Comparison of ENCODE assay signal across 10 cellular contexts in the genomic region with DNA sequence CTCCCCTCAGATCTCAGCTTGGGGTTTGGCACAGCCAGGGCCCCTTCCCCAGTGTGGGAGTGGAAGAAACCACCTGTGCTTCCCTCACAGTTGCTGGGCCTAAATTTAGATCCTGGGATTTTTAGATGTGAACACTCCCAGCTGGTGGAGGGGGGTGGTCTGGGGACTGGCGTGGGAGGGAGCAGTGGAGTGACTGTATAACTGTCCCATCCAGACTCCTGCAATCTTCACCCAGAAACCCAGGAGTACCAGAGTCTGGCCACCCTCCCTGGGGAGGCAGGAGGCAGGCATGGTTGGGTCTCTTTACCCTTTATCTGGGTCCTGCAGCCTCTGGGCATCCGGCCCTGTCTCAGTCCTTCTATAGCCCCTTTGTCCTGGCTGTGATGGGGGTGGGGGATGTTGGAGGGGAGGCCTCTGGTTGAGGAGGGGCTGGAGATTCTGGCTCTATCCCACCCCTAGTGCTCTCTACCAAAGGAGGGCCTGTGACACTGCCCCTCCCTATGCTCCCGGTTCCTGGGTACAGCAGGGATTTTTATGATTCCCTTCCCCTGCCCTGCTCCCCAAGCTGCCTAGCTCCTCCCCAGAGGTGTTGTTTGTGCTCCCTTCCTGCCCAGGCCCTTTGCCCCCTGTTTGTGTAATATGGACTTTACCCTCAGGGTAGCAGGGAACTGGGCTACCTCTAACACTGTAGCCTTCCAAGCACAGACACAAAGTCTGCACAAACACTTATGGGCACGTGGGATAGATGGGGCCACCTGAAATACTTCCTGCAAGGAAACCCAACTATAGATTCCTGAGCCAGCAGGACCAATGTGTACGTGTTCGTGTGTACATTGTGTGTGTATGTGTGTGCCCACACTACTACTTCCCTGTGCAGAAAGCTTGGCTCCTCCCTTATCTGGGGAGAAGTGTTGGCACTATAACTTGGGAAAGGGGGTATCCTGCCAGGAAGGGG. TPM values are rescaled to one million over a fixed set of nuclear protein-coding genes. Genes with fewer than 3 reads are reported as not detected.
DNase-seq lines count a peak whose midpoint lies in the region; ATAC-seq, FAIRE-seq and TF ChIP-seq lines count a peak whose summit lies in the region.
"Had no signal": no experiment of that assay in that cellular context is flagged by ENCODE, and none has a peak within 500 bp of the region (broad histone marks: within the 10 kb centered on the region; RNA-seq: fewer than 3 reads in every experiment).

No MANE protein-coding gene starts in this region.

- no peak for TF ChIP-seq CTCF in K562 (IDR thresholded peaks at IDR 0.05 in 2 of 3, conservative IDR thresholded peaks at IDR 0.05 in 1 of 3; ENCODE audit: insufficient read depth in 2 of 3, low read depth in 1 of 3, low read length in 3 of 3)

- no peak for FAIRE-seq in K562 (lab: Jason Lieb, UNC)

- in situ Hi-C loops in K562 (cut with MboI), result no loop called here

- H3K36me3 ChIP-seq in K562 (ENCODE audit: control insufficient read depth, insufficient read depth, low read length), result no peaks in the 10 kb centered on the region
- H3K36me3 ChIP-seq: brain microvascular endothelial cell had no signal

- intact Hi-C loops in K562 (cut with micrococcal nuclease), result loop anchor here (2.0 kb wide), 1 partner anchor 23 kb away; a partner anchor contains a TSS
- intact Hi-C loops in left colon (cut with DNase I, micrococcal nuclease), result no loop called here

- no peaks in the 10 kb centered on the region for H4K20me1 ChIP-seq in K562 (replicated peaks; ENCODE audit: control insufficient read depth, insufficient read depth, low read length)

- peak overlapping the region in 1 of 2 experiments; percentile 90; a peak in 1 of 4 replicates for H3K9ac ChIP-seq in K562 (ENCODE audit: insufficient read depth in 1 of 2, low read depth in 2 of 2, low read length in 2 of 2)

- H3K4me1 ChIP-seq in K562 (replicated peaks in 1 of 2; ENCODE audit: control insufficient read depth in 2 of 2, insufficient read depth in 2 of 2, low read length in 2 of 2), result peaks cover 38 to 45% of the 10 kb centered on the region in 2 experiments

- H3K4me2 ChIP-seq in K562 (ENCODE audit: insufficient read depth, low read length), result peak overlapping the region; percentile 15; the same call in 1 of the 2 replicates

- no peak for TF ChIP-seq EP300 in K562 (IDR thresholded peaks at IDR 0.05; ENCODE audit: low read length)

- H3K79me2 ChIP-seq in K562 (ENCODE audit: control insufficient read depth, insufficient read depth, low read length), result no peaks in the 10 kb centered on the region

- H3K4me3 ChIP-seq in K562, result no peak overlapping the region

- CTCF ChIA-PET in K562 (lab: Yijun Ruan, JAX; ENCODE audit: low intra/inter-chr PET ratio), result no interaction called here

- no peaks in the 10 kb centered on the region for H3K9me3 ChIP-seq in K562 (replicated peaks; ENCODE audit: control insufficient read depth, insufficient read depth, low read depth, low read length)

- no peaks in the 10 kb centered on the region for H3K9me1 ChIP-seq in K562 (ENCODE audit: control insufficient read depth, insufficient read depth, low read length)

- no peak for TF ChIP-seq RAD21 in K562 (CRISPR knock-in tag; conservative IDR thresholded peaks at IDR 0.05 in 1 of 2, IDR thresholded peaks at IDR 0.05 in 1 of 2)

- 48% methylated on average over 6 of the region's 6 CpGs for WGBS in K562 (ENCODE audit: insufficient coverage, low coverage, missing lambda C conversion rate)

- no peaks in the 10 kb centered on the region; a peak in 1 of 5 replicates for H3K27me3 ChIP-seq in K562 (ENCODE audit: control insufficient read depth in 2 of 2, insufficient read depth in 2 of 2, low read length in 2 of 2)

- POLR2A ChIA-PET in K562 (lab: Yijun Ruan, JAX), result interaction anchor here (0.6 to 1.8 kb wide), 5 partner anchors 23 to 1215 kb away, joined by 3 to 10 read pairs (median 4); a partner anchor contains a TSS

- no peak for ATAC-seq in K562
- peak; percentile 62 for ATAC-seq in left colon
- ATAC-seq in stimulated activated naive CD8-positive, alpha-beta T cell treated with anti-CD3 and anti-CD28 coated beads, Interleukin-15, Interleukin-2, amounts not matched to agents 100 U/mL and 50 U/mL, for 24 hours, result no peak

- TF ChIP-seq POLR2A in K562 (conservative IDR thresholded peaks at IDR 0.05), result no peak

- BruUV-seq in K562 (replicated peaks; lab: Mats Ljungman, UMichigan), result no TSS peak

- peak; percentile 29 for DNase-seq in ELF-1 (ENCODE audit: low read depth, low spot score)
- peak in 1 of 4 experiments; percentile 2 for DNase-seq in K562 (ENCODE audit: extremely low read depth in 1 of 4, low spot score in 3 of 4)
- peak; percentile 74 to 90 for DNase-seq in left colon
- DNase-seq in renal cortical epithelial cell (ENCODE audit: low read depth), result peak; percentile 46
- DNase-seq in NCI-H2081 (lab: John Stamatoyannopoulos, UW), result no peak
- DNase-seq in stimulated activated naive CD8-positive, alpha-beta T cell treated with anti-CD3 and anti-CD28 coated beads, Interleukin-15, Interleukin-2, amounts not matched to agents 100 U/mL and 50 U/mL, for 24 hours, result no peak
- DNase-seq in glomerular visceral epithelial cell (ENCODE audit: extremely low spot score), result no peak
- no peak for DNase-seq in GM03348 (ENCODE audit: low spot score)
- DNase-seq: brain microvascular endothelial cell, NCI-H2107 had no signal

- H2AFZ ChIP-seq in K562 (ENCODE audit: low read depth, low read length), result peak overlapping the region; percentile 28; the same call in 1 of the 2 replicates

- H3K27ac ChIP-seq in K562 (ENCODE audit: extremely low read depth, low read depth, low read length), result 0 out of 3 replicates have a peak overlapping the region, but pooled peaks have one; percentile 19
- H3K27ac ChIP-seq: brain microvascular endothelial cell had no signal

RNA-seq across cellular contexts. Expression of a gene that starts 1.7 kb away (rescaled TPM):
- total RNA-seq in K562 (2011; cell fraction: chromatin; rRNA removed; ENCODE audit: low replicate concordance), result 26.3 and 40.1 TPM in 2 replicates
- 15.7 and 18.8 TPM in 2 replicates for total RNA-seq in K562 (2011; cell fraction: nucleolus; rRNA removed)
- total RNA-seq in K562 (2011; cell fraction: nucleoplasm; rRNA removed), result 18.2 and 30.1 TPM in 2 replicates
- total RNA-seq in K562 (2014; rRNA removed) (3.6 and 4.2 TPM in 2 replicates), K562 (2014; rRNA removed; fragmentation: Illumina TruSeq; extraction: Trizol) (2.6 and 3.1 TPM in 2 replicates), K562 (2015; rRNA removed; fragmentation: Illumina TruSeq; extraction: Trizol) (2.0 and 2.6 TPM in 2 replicates), K562 (2021) (5.1 and 5.5 TPM in 2 replicates), left colon (100 to 1,000 TPM; 188 to 261 TPM), renal cortical epithelial cell (5.1 and 19.4 TPM in 2 replicates)
- polyA plus RNA-seq in K562 (2011; rRNA removed) (5.3 and 12.2 TPM in 2 replicates), K562 (2014; fragmentation: Illumina TruSeq; extraction: Trizol) (4.0 and 5.4 TPM in 2 replicates), K562 (2014; fragmentation: Nextera tagmentation; extraction: Ambion mirVana) (1 to 10 TPM; 1.5 to 1.8 TPM), K562 (2014; rRNA removed) (3.8 and 7.4 TPM in 2 replicates)
- polyA plus RNA-seq in K562 (2011; cell fraction: cytosol; rRNA removed), result 2.8 and 9.7 TPM in 2 replicates
- 5.9 and 15.1 TPM in 2 replicates for polyA plus RNA-seq in K562 (2011; cell fraction: nucleus; rRNA removed)
- polyA plus RNA-seq in K562 (2012), result 2.7 and 9.2 TPM in 2 replicates
- polyA minus RNA-seq in K562 (2011; rRNA and poly(A)+ RNA removed), result 9.6 and 21.6 TPM in 2 replicates
- polyA minus RNA-seq in K562 (2011; cell fraction: cytosol; rRNA and poly(A)+ RNA removed), result 5.8 and 11.6 TPM in 2 replicates
- polyA minus RNA-seq in K562 (2011; cell fraction: nucleus; rRNA and poly(A)+ RNA removed), result 6.5 and 19.8 TPM in 2 replicates

RNA-seq across cellular contexts. Expression of a gene that starts 22.7 kb away (rescaled TPM):
- total RNA-seq in K562 (2011; cell fraction: chromatin; rRNA removed; ENCODE audit: low replicate concordance), result 443 and 498 TPM in 2 replicates
- 275 and 278 TPM in 2 replicates for total RNA-seq in K562 (2011; cell fraction: nucleolus; rRNA removed)
- 263 and 304 TPM in 2 replicates for total RNA-seq in K562 (2011; cell fraction: nucleoplasm; rRNA removed)
- total RNA-seq in K562 (2014; rRNA removed) (740 and 811 TPM in 2 replicates), K562 (2014; rRNA removed; fragmentation: Illumina TruSeq; extraction: Trizol) (547 and 561 TPM in 2 replicates), K562 (2015; rRNA removed; fragmentation: Illumina TruSeq; extraction: Trizol) (712 TPM in 2 replicates), K562 (2021) (463 and 470 TPM in 2 replicates), left colon (10 to 100 TPM; 59.6 to 80.9 TPM), renal cortical epithelial cell (148 and 159 TPM in 2 replicates)
- polyA plus RNA-seq in K562 (2011; rRNA removed) (650 and 925 TPM in 2 replicates), K562 (2014; fragmentation: Illumina TruSeq; extraction: Trizol) (777 and 884 TPM in 2 replicates), K562 (2014; fragmentation: Nextera tagmentation; extraction: Ambion mirVana) (100 to 1,000 TPM; 230 to 303 TPM), K562 (2014; rRNA removed) (637 and 638 TPM in 2 replicates)
- 274 and 376 TPM in 2 replicates for polyA plus RNA-seq in K562 (2011; cell fraction: cytosol; rRNA removed)
- 287 and 371 TPM in 2 replicates for polyA plus RNA-seq in K562 (2011; cell fraction: nucleus; rRNA removed)
- polyA plus RNA-seq in K562 (2012), result 289 and 533 TPM in 2 replicates
- polyA minus RNA-seq in K562 (2011; rRNA and poly(A)+ RNA removed), result 622 and 730 TPM in 2 replicates
- polyA minus RNA-seq in K562 (2011; cell fraction: cytosol; rRNA and poly(A)+ RNA removed), result 223 and 281 TPM in 2 replicates
- 90.7 and 174 TPM in 2 replicates for polyA minus RNA-seq in K562 (2011; cell fraction: nucleus; rRNA and poly(A)+ RNA removed)

RNA-seq across cellular contexts. Expression of a gene that starts 34.8 kb away (rescaled TPM):
- 471 and 502 TPM in 2 replicates for total RNA-seq in K562 (2011; cell fraction: chromatin; rRNA removed; ENCODE audit: low replicate concordance)
- 714 and 769 TPM in 2 replicates for total RNA-seq in K562 (2011; cell fraction: nucleolus; rRNA removed)
- total RNA-seq in K562 (2011; cell fraction: nucleoplasm; rRNA removed), result 1,389 and 2,616 TPM in 2 replicates
- total RNA-seq in K562 (2014; rRNA removed) (4,680 and 5,042 TPM in 2 replicates), K562 (2014; rRNA removed; fragmentation: Illumina TruSeq; extraction: Trizol) (4,828 and 4,834 TPM in 2 replicates), K562 (2015; rRNA removed; fragmentation: Illumina TruSeq; extraction: Trizol) (4,355 and 4,529 TPM in 2 replicates), K562 (2021) (3,403 and 3,805 TPM in 2 replicates), left colon (1,000 to 10,000 TPM; 2,955 to 2,956 TPM), renal cortical epithelial cell (1,963 and 2,452 TPM in 2 replicates)
- polyA plus RNA-seq in K562 (2011; rRNA removed) (9,327 and 10,494 TPM in 2 replicates), K562 (2014; fragmentation: Illumina TruSeq; extraction: Trizol) (5,551 and 5,604 TPM in 2 replicates), K562 (2014; fragmentation: Nextera tagmentation; extraction: Ambion mirVana) (over 10,000 TPM; 10,697 to 11,276 TPM), K562 (2014; rRNA removed) (6,115 and 7,868 TPM in 2 replicates)
- polyA plus RNA-seq in K562 (2011; cell fraction: cytosol; rRNA removed), result 7,179 and 13,806 TPM in 2 replicates
- 2,948 and 5,202 TPM in 2 replicates for polyA plus RNA-seq in K562 (2011; cell fraction: nucleus; rRNA removed)
- polyA plus RNA-seq in K562 (2012), result 7,782 and 11,481 TPM in 2 replicates
- polyA minus RNA-seq in K562 (2011; rRNA and poly(A)+ RNA removed), result 1,996 and 2,558 TPM in 2 replicates
- polyA minus RNA-seq in K562 (2011; cell fraction: cytosol; rRNA and poly(A)+ RNA removed), result 912 and 1,093 TPM in 2 replicates
- polyA minus RNA-seq in K562 (2011; cell fraction: nucleus; rRNA and poly(A)+ RNA removed), result 197 and 533 TPM in 2 replicates

RNA-seq across cellular contexts. Expression of a gene that starts 36.4 kb away (rescaled TPM):
- total RNA-seq in K562 (2011; cell fraction: chromatin; rRNA removed; ENCODE audit: low replicate concordance), result 9.2 and 15.6 TPM in 2 replicates
- 12.5 and 14.0 TPM in 2 replicates for total RNA-seq in K562 (2011; cell fraction: nucleolus; rRNA removed)
- total RNA-seq in K562 (2011; cell fraction: nucleoplasm; rRNA removed), result 16.0 and 23.7 TPM in 2 replicates
- total RNA-seq in K562 (2014; rRNA removed) (2.2 and 2.3 TPM in 2 replicates), K562 (2014; rRNA removed; fragmentation: Illumina TruSeq; extraction: Trizol) (2.4 and 2.7 TPM in 2 replicates), K562 (2015; rRNA removed; fragmentation: Illumina TruSeq; extraction: Trizol) (3.0 and 3.8 TPM in 2 replicates), K562 (2021) (3.3 and 4.1 TPM in 2 replicates), left colon (1 to 10 TPM; 3.5 to 4.1 TPM), renal cortical epithelial cell (3.6 and 3.7 TPM in 2 replicates)
- polyA plus RNA-seq in K562 (2011; rRNA removed) (1.0 and 1.1 TPM in 2 replicates), K562 (2014; fragmentation: Illumina TruSeq; extraction: Trizol) (1.6 and 1.9 TPM in 2 replicates), K562 (2014; fragmentation: Nextera tagmentation; extraction: Ambion mirVana) (under 1 TPM; 0.31 to 0.46 TPM), K562 (2014; rRNA removed) (1.4 and 1.7 TPM in 2 replicates)
- polyA plus RNA-seq in K562 (2011; cell fraction: cytosol; rRNA removed), result 1.1 and 1.5 TPM in 2 replicates
- 3.3 and 4.3 TPM in 2 replicates for polyA plus RNA-seq in K562 (2011; cell fraction: nucleus; rRNA removed)
- polyA plus RNA-seq in K562 (2012), result 1.9 and 2.8 TPM in 2 replicates
- polyA minus RNA-seq in K562 (2011; rRNA and poly(A)+ RNA removed), result 5.3 and 6.2 TPM in 2 replicates
- 0.95 and 1.5 TPM in 2 replicates for polyA minus RNA-seq in K562 (2011; cell fraction: cytosol; rRNA and poly(A)+ RNA removed)
- polyA minus RNA-seq in K562 (2011; cell fraction: nucleus; rRNA and poly(A)+ RNA removed), result 9.2 and 17.8 TPM in 2 replicates

RNA-seq across cellular contexts. Expression of a gene that starts 40.0 kb away (rescaled TPM):
- total RNA-seq in K562 (2011; cell fraction: chromatin; rRNA removed; ENCODE audit: low replicate concordance), result 81.1 and 108 TPM in 2 replicates
- total RNA-seq in K562 (2011; cell fraction: nucleolus; rRNA removed), result 111 and 126 TPM in 2 replicates
- 132 and 142 TPM in 2 replicates for total RNA-seq in K562 (2011; cell fraction: nucleoplasm; rRNA removed)
- total RNA-seq in K562 (2014; rRNA removed) (352 and 493 TPM in 2 replicates), K562 (2014; rRNA removed; fragmentation: Illumina TruSeq; extraction: Trizol) (788 and 907 TPM in 2 replicates), K562 (2015; rRNA removed; fragmentation: Illumina TruSeq; extraction: Trizol) (746 and 852 TPM in 2 replicates), K562 (2021) (59.8 and 70.2 TPM in 2 replicates), left colon (10 to 100 TPM; 54.5 to 73.9 TPM), renal cortical epithelial cell (119 and 710 TPM in 2 replicates)
- polyA plus RNA-seq in K562 (2011; rRNA removed) (376 and 443 TPM in 2 replicates), K562 (2014; fragmentation: Illumina TruSeq; extraction: Trizol) (658 and 1,033 TPM in 2 replicates), K562 (2014; fragmentation: Nextera tagmentation; extraction: Ambion mirVana) (1,000 to 10,000 TPM; 1,319 to 1,589 TPM), K562 (2014; rRNA removed) (403 and 523 TPM in 2 replicates)
- 954 and 1,184 TPM in 2 replicates for polyA plus RNA-seq in K562 (2011; cell fraction: cytosol; rRNA removed)
- 224 and 243 TPM in 2 replicates for polyA plus RNA-seq in K562 (2011; cell fraction: nucleus; rRNA removed)
- polyA plus RNA-seq in K562 (2012), result 372 and 548 TPM in 2 replicates
- polyA minus RNA-seq in K562 (2011; rRNA and poly(A)+ RNA removed), result 556 and 722 TPM in 2 replicates
- polyA minus RNA-seq in K562 (2011; cell fraction: cytosol; rRNA and poly(A)+ RNA removed), result 78.1 and 105 TPM in 2 replicates
- 51.7 and 82.0 TPM in 2 replicates for polyA minus RNA-seq in K562 (2011; cell fraction: nucleus; rRNA and poly(A)+ RNA removed)

Comparison
In these comparisons a context has a peak if more than half of its experiments do, and no peak if none do; other contexts are left out.
1. DNase-seq: peak in ELF-1 (single experiment), left colon (2 of 2) and renal cortical epithelial cell (single experiment); none in NCI-H2081 (0 of 2), stimulated activated naive CD8-positive, alpha-beta T cell treated with anti-CD3 and anti-CD28 coated beads, Interleukin-15, Interleukin-2, amounts not matched to agents 100 U/mL and 50 U/mL, for 24 hours (single experiment), glomerular visceral epithelial cell (single experiment) and GM03348 (single experiment).